Comparison of ENCODE assay signal across 8 cellular contexts in genomic region chr18:31683968-31684278, GRCh38. TPM values are rescaled to one million over a fixed set of nuclear protein-coding genes. Genes with fewer than 3 reads are reported as not detected.
DNase-seq lines count a peak whose midpoint lies in the region; ATAC-seq and TF ChIP-seq lines count a peak whose summit lies in the region.

No MANE protein-coding gene starts in this region.

- peak overlapping the region; percentile 67 for H3K4me2 ChIP-seq in IMR-90 (ENCODE audit: low read depth, low read length)

- no peak overlapping the region for H2BK20ac ChIP-seq in IMR-90 (ENCODE audit: low read depth, low read length)

- H2BK120ac ChIP-seq in IMR-90 (ENCODE audit: low read depth, low read length) = no peak overlapping the region

- no peaks in the 10 kb centered on the region for H3K4me1 ChIP-seq in IMR-90 (ENCODE audit: control insufficient read depth, insufficient read depth, low read length)
- peaks cover 8% of the 10 kb centered on the region for H3K4me1 ChIP-seq in iPS DF 6.9 (ENCODE audit: control insufficient read depth, insufficient read depth, low read length)

- H3K27me3 Mint-ChIP-seq in activated CD8-positive, alpha-beta T cell treated with anti-CD3 and anti-CD28 coated beads for 36 hours = peaks cover 57% of the 10 kb centered on the region

- peak overlapping the region; percentile 65 for H3K4me3 Mint-ChIP-seq in activated CD8-positive, alpha-beta T cell treated with anti-CD3 and anti-CD28 coated beads for 36 hours
- H3K4me3 Mint-ChIP-seq in stimulated activated effector memory CD8-positive, alpha-beta T cell treated with anti-CD3 and anti-CD28 coated beads, Interleukin-12 subunit alpha, Interleukin-12 subunit beta, amount 100 ng/mL, for 72 hours = peak overlapping the region; percentile 85

- no peaks in the 10 kb centered on the region for H4K20me1 ChIP-seq in IMR-90 (ENCODE audit: insufficient read depth, low read length)

- dilution Hi-C loops in IMR-90 (cut with HindIII; ENCODE audit: low sequenced_read_pairs, unreplicated experiment) = no loop called here

- H3K4me1 Mint-ChIP-seq in activated CD8-positive, alpha-beta T cell treated with anti-CD3 and anti-CD28 coated beads for 36 hours (ENCODE audit: low read depth) = peaks cover 14% of the 10 kb centered on the region
- peaks cover 7% of the 10 kb centered on the region for H3K4me1 Mint-ChIP-seq in stimulated activated effector memory CD8-positive, alpha-beta T cell treated with anti-CD3 and anti-CD28 coated beads, Interleukin-12 subunit alpha, Interleukin-12 subunit beta, amount 100 ng/mL, for 72 hours

- peak overlapping the region; percentile 21 for H3K4me3 ChIP-seq in IMR-90 (ENCODE audit: insufficient read depth, low read depth, low read length)
- peak overlapping the region; percentile 72; the same call in 1 of the 2 replicates for H3K4me3 ChIP-seq in iPS DF 6.9 (ENCODE audit: low read length)

- H3K14ac ChIP-seq in IMR-90 (replicated peaks; ENCODE audit: low read depth, low read length) = no peak overlapping the region

- no peak overlapping the region for H3K18ac ChIP-seq in IMR-90 (ENCODE audit: low read depth, low read length)

- H2AFZ ChIP-seq in IMR-90 (replicated peaks; ENCODE audit: low read length, poor library complexity) = peak overlapping the region; percentile 85

- H3K56ac ChIP-seq in IMR-90 (ENCODE audit: extremely low read depth, insufficient read depth, low read length) = no peak overlapping the region

- H4K91ac ChIP-seq in IMR-90 (ENCODE audit: insufficient read depth, low read depth, low read length) = no peak overlapping the region

- H2BK5ac ChIP-seq in IMR-90 (ENCODE audit: low read depth, low read length, poor library complexity, severe bottlenecking) = no peak overlapping the region

- CTCF ChIA-PET in IMR-90 (lab: Yijun Ruan, JAX) = no interaction called here
- CTCF ChIA-PET in activated CD8-positive, alpha-beta T cell treated with anti-CD3 and anti-CD28 coated beads for 36 hours (lab: Charles Lee) = interaction anchor here (1.5 kb wide), 1 partner anchor 40 kb away, joined by 3 read pairs; no protein-coding TSS in a partner anchor

- TF ChIP-seq RAD21 in IMR-90 (IDR thresholded peaks at IDR 0.05; ENCODE audit: low read length) = no peak

- H3K36me3 Mint-ChIP-seq in activated CD8-positive, alpha-beta T cell treated with anti-CD3 and anti-CD28 coated beads for 36 hours (ENCODE audit: low read depth) = no peaks in the 10 kb centered on the region
- no peaks in the 10 kb centered on the region for H3K36me3 Mint-ChIP-seq in stimulated activated effector memory CD8-positive, alpha-beta T cell treated with anti-CD3 and anti-CD28 coated beads, Interleukin-12 subunit alpha, Interleukin-12 subunit beta, amount 100 ng/mL, for 72 hours

- H3K4ac ChIP-seq in IMR-90 (ENCODE audit: low read depth, low read length) = no peak overlapping the region

- TF ChIP-seq POLR2A in IMR-90 (IDR thresholded peaks at IDR 0.05; ENCODE audit: low read depth, low read length) = no peak

- DNase-seq in IMR-90 = no peak
- no peak for DNase-seq in activated CD8-positive, alpha-beta T cell treated with anti-CD3 and anti-CD28 coated beads for 36 hours
- DNase-seq in iPS DF 6.9 (ENCODE audit: low read depth, low spot score) = no peak
- DNase-seq in stimulated activated effector memory CD8-positive, alpha-beta T cell treated with anti-CD3 and anti-CD28 coated beads, Interleukin-12 subunit alpha, Interleukin-12 subunit beta, amount 100 ng/mL, for 72 hours (ENCODE audit: low spot score in 2 of 2) = no peak
- DNase-seq in SHP77 (lab: John Stamatoyannopoulos, UW) = no peak

- H2AK5ac ChIP-seq in IMR-90 (ENCODE audit: low read depth, low read length) = no peak overlapping the region

- intact Hi-C loops in IMR-90 (cut with micrococcal nuclease) = no loop called here
- intact Hi-C loops in activated CD8-positive, alpha-beta T cell treated with anti-CD3 and anti-CD28 coated beads for 36 hours (cut with micrococcal nuclease) = no loop called here

- H2BK15ac ChIP-seq in IMR-90 (ENCODE audit: low read depth, low read length) = no peak overlapping the region

- no peaks in the 10 kb centered on the region for H3K36me3 ChIP-seq in IMR-90 (ENCODE audit: control insufficient read depth, insufficient read depth, low read length)
- H3K36me3 ChIP-seq in iPS DF 6.9 (ENCODE audit: control insufficient read depth, insufficient read depth, low read length) = no peaks in the 10 kb centered on the region

- H3K79me1 ChIP-seq in IMR-90 (ENCODE audit: low read depth in 1 of 2, low read length in 2 of 2) = no peaks in the 10 kb centered on the region

- 0 out of 2 replicates have a peak, but pooled peaks cover 3% of the 10 kb centered on the region for H3K9me1 ChIP-seq in IMR-90 (ENCODE audit: insufficient read depth, low read length)

- H4K8ac ChIP-seq in IMR-90 (ENCODE audit: low read depth in 2 of 2, low read length in 2 of 2) = no peak overlapping the region

- no peak overlapping the region for H3K27ac ChIP-seq in IMR-90 (ENCODE audit: insufficient read depth, low read length)
- H3K27ac ChIP-seq in iPS DF 6.9 (ENCODE audit: low read length) = no peak overlapping the region

- POLR2A ChIA-PET in IMR-90 (lab: Charles Lee; ENCODE audit: unreplicated experiment) = no interaction called here
- POLR2A ChIA-PET in activated CD8-positive, alpha-beta T cell treated with anti-CD3 and anti-CD28 coated beads for 36 hours (lab: Charles Lee) = interaction anchor here (0.6 kb wide), 1 partner anchor 58 kb away, joined by 3 read pairs; no protein-coding TSS in a partner anchor

- no peaks in the 10 kb centered on the region for H3K9me3 Mint-ChIP-seq in activated CD8-positive, alpha-beta T cell treated with anti-CD3 and anti-CD28 coated beads for 36 hours
- no peaks in the 10 kb centered on the region for H3K9me3 Mint-ChIP-seq in stimulated activated effector memory CD8-positive, alpha-beta T cell treated with anti-CD3 and anti-CD28 coated beads, Interleukin-12 subunit alpha, Interleukin-12 subunit beta, amount 100 ng/mL, for 72 hours

- BruUV-seq in IMR-90 (replicated peaks; lab: Mats Ljungman, UMichigan) = no TSS peak

- H3K9me3 ChIP-seq in IMR-90 (ENCODE audit: control insufficient read depth, insufficient read depth, low read length) (no peaks in the 10 kb centered on the region), iPS DF 6.9 (ENCODE audit: control insufficient read depth, insufficient read depth, low read length) (no peaks in the 10 kb centered on the region)

- H3K23ac ChIP-seq in IMR-90 (ENCODE audit: low read depth, low read length) = no peak overlapping the region

- H3K27ac Mint-ChIP-seq in activated CD8-positive, alpha-beta T cell treated with anti-CD3 and anti-CD28 coated beads for 36 hours = no peak overlapping the region
- H3K27ac Mint-ChIP-seq in stimulated activated effector memory CD8-positive, alpha-beta T cell treated with anti-CD3 and anti-CD28 coated beads, Interleukin-12 subunit alpha, Interleukin-12 subunit beta, amount 100 ng/mL, for 72 hours = peak overlapping the region; percentile 67

- no peak overlapping the region for H4K5ac ChIP-seq in IMR-90 (ENCODE audit: low read depth, low read length)

- ATAC-seq in IMR-90 (ENCODE audit: low read depth) (no peak), GM18858 (IDR thresholded peaks at IDR 0.05; ENCODE audit: unreplicated experiment) (no peak), HG03439 (IDR thresholded peaks at IDR 0.05; ENCODE audit: unreplicated experiment) (no peak)
- no peak for ATAC-seq in activated CD8-positive, alpha-beta T cell treated with anti-CD3 and anti-CD28 coated beads for 36 hours
- no peak for ATAC-seq in stimulated activated effector memory CD8-positive, alpha-beta T cell treated with anti-CD3 and anti-CD28 coated beads, Interleukin-12 subunit alpha, Interleukin-12 subunit beta, amount 100 ng/mL, for 72 hours
- ATAC-seq in activated CD4-positive, CD25-positive, alpha-beta regulatory T cell treated with anti-CD3 and anti-CD28 coated beads, Interleukin-2, amount 50 U/mL, for 24 hours = no peak

- H2AK9ac ChIP-seq in IMR-90 (replicated peaks; ENCODE audit: low read depth, low read length, poor library complexity) = no peak overlapping the region

- H3K9ac ChIP-seq in IMR-90 (ENCODE audit: low read depth, low read length) = no peak overlapping the region

- TF ChIP-seq CTCF in IMR-90 (conservative IDR thresholded peaks at IDR 0.05; ENCODE audit: low read depth, low read length) = no peak
- no peak for TF ChIP-seq CTCF in activated CD8-positive, alpha-beta T cell treated with anti-CD3 and anti-CD28 coated beads for 36 hours (IDR thresholded peaks at IDR 0.05)

- in situ Hi-C loops in IMR-90 (cut with MboI; ENCODE audit: low sequenced_read_pairs) = no loop called here

- H3K27me3 ChIP-seq in IMR-90 (ENCODE audit: control insufficient read depth, insufficient read depth, low read length) (peaks cover 13% of the 10 kb centered on the region), iPS DF 6.9 (ENCODE audit: control insufficient read depth, insufficient read depth, low read length) (no peaks in the 10 kb centered on the region)

- 20% methylated on average over 1 of the region's 9 CpGs; no CpG with 5 or more reads in 1 of the 2 experiments for WGBS in IMR-90 (ENCODE audit: extremely low coverage in 2 of 2, insufficient read length in 1 of 2), 2 experiments
- WGBS in iPS DF 6.9 (ENCODE audit: insufficient coverage, insufficient read length) = no CpG with 5 or more reads among the region's 9 CpGs

TF ChIP-seq in IMR-90, 13 proteins besides CTCF, POLR2A, EP300 and RAD21 (continues in another document):
- TF ChIP-seq BHLHE40 (IDR thresholded peaks at IDR 0.05; ENCODE audit: low read depth, low read length) (no peak), SMC3 (IDR thresholded peaks at IDR 0.05; ENCODE audit: low read depth, low read length) (no peak), FOS (IDR thresholded peaks at IDR 0.05; ENCODE audit: low read depth, low read length) (no peak), MXI1 (IDR thresholded peaks at IDR 0.05; ENCODE audit: borderline replicate concordance, low read depth, low read length) (no peak)
- TF ChIP-seq, protein P1, sequence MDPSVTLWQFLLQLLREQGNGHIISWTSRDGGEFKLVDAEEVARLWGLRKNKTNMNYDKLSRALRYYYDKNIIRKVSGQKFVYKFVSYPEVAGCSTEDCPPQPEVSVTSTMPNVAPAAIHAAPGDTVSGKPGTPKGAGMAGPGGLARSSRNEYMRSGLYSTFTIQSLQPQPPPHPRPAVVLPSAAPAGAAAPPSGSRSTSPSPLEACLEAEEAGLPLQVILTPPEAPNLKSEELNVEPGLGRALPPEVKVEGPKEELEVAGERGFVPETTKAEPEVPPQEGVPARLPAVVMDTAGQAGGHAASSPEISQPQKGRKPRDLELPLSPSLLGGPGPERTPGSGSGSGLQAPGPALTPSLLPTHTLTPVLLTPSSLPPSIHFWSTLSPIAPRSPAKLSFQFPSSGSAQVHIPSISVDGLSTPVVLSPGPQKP (IDR thresholded peaks at IDR 0.05; ENCODE audit: borderline replicate concordance, low read depth, low read length) = no peak

RNA-seq across cellular contexts. Expression of gene B4GALT6, which starts 0.5 kb away (rescaled TPM):
- 0.83 and 3.9 TPM in 2 replicates for total RNA-seq in IMR-90 (2012; rRNA removed)
- polyA plus RNA-seq in IMR-90 (2012; rRNA removed) = 0.52 and 1.1 TPM in 2 replicates
- polyA plus RNA-seq in IMR-90 (2012; cell fraction: cytosol; rRNA removed) = 0.14 and 0.28 TPM in 2 replicates
- polyA plus RNA-seq in IMR-90 (2012; cell fraction: nucleus; rRNA removed; ENCODE audit: low replicate concordance) = 0.13 and 0.65 TPM in 2 replicates
- total RNA-seq in activated CD8-positive, alpha-beta T cell treated with anti-CD3 and anti-CD28 coated beads for 36 hours = 1 to 10 TPM; 1.7 to 2.4 TPM
